ENCODE assay signal across 23 cellular contexts in the genomic region with DNA sequence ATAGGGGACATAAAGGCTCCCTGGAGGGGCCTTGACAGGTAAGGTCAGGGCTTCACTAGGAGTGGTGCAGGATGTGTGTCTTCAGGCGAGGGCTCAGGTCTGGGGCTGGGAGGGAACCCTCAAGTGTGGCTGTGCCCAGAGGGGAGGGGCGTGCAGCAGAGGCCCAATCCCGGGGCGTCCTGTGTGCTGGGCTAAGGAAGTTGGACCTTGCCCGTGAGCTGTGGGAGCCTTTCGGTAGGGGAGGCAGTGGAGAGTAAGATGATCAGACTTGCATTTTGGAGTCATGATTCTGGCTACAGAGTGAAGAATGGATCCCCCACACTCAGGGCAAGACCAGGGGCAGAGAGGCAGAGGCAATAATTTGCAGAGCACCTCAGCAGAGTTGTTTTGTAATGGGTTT.
A peak's percentile ranks its signal among the peaks of the same experiment; 100 is the strongest.
DNase-seq lines count a peak whose midpoint lies in the region; ATAC-seq, FAIRE-seq and TF ChIP-seq lines count a peak whose summit lies in the region.
"Had no signal": no experiment of that assay in that cellular context is flagged by ENCODE, and none has a peak within 500 bp of the region (broad histone marks: within the 10 kb centered on the region; RNA-seq: fewer than 3 reads in every experiment).

No MANE protein-coding gene starts in this region.

- H3K14ac ChIP-seq in H1 (ENCODE audit: insufficient read length) (no peak overlapping the region), neuronal stem cell (ENCODE audit: low read length) (no peak overlapping the region)

- peaks cover 0 to 3% (median 0%) of the 10 kb centered on the region in 3 donors for H3K36me3 Mint-ChIP-seq in immature natural killer cell
- H3K36me3 Mint-ChIP-seq: CD4-positive, CD25-positive, alpha-beta regulatory T cell; CD8-positive, alpha-beta T cell had no signal

- no peak overlapping the region for H4K5ac ChIP-seq in H1 (ENCODE audit: insufficient read length, low read depth, low read length)

- H3K27me3 ChIP-seq in H1 (replicated peaks in 1 of 4; ENCODE audit: control insufficient read depth in 3 of 4, extremely low read depth in 1 of 4, insufficient read depth in 3 of 4, low read length in 3 of 4) (no peaks in the 10 kb centered on the region), neuronal stem cell (ENCODE audit: control insufficient read depth in 3 of 3, insufficient read depth in 3 of 3, low read depth in 1 of 3, low read length in 3 of 3) (no peaks in the 10 kb centered on the region), psoas muscle (ENCODE audit: insufficient read depth in 3 of 3, low read length in 2 of 3) (no peaks in the 10 kb centered on the region)
- H3K27me3 ChIP-seq: BLaER1 had no signal

- H3K4ac ChIP-seq in H1 (replicated peaks; ENCODE audit: insufficient read length, low read depth, low read length) (no peak overlapping the region), neuronal stem cell (ENCODE audit: low read length) (no peak overlapping the region)

- no peak overlapping the region for H2AK5ac ChIP-seq in H1 (ENCODE audit: low read depth, low read length)
- peak overlapping the region; percentile 18 for H2AK5ac ChIP-seq in neuronal stem cell (ENCODE audit: low read depth, low read length)

- H3K9ac ChIP-seq in H1 (replicated peaks in 1 of 4; ENCODE audit: extremely low read depth in 1 of 4, low read depth in 3 of 4, low read length in 3 of 4) (no peak overlapping the region), neuronal stem cell (ENCODE audit: low read depth, low read length, poor library complexity) (no peak overlapping the region)
- H3K9ac ChIP-seq: BLaER1, GM23248 had no signal

- H3K4me1 ChIP-seq in H1 (replicated peaks in 1 of 4; ENCODE audit: control insufficient read depth in 3 of 4, insufficient read depth in 4 of 4, low read length in 3 of 4), result no peaks in the 10 kb centered on the region
- H3K4me1 ChIP-seq in neuronal stem cell (ENCODE audit: control insufficient read depth in 2 of 2, insufficient read depth in 1 of 2, low read depth in 1 of 2, low read length in 2 of 2), result peaks cover 7 to 8% of the 10 kb centered on the region in 2 donors
- no peaks in the 10 kb centered on the region for H3K4me1 ChIP-seq in psoas muscle
- H3K4me1 ChIP-seq: Caco-2 had no signal

- no peak overlapping the region for H3K18ac ChIP-seq in H1 (ENCODE audit: extremely low read depth, low read length)
- H3K18ac ChIP-seq in neuronal stem cell (ENCODE audit: low read length), result no peak overlapping the region

- H3K56ac ChIP-seq in H1 (replicated peaks; ENCODE audit: insufficient read length, low read depth, low read length), result no peak overlapping the region

- H3K23me2 ChIP-seq in H1 (ENCODE audit: low read depth, low read length), result no peaks in the 10 kb centered on the region

- peaks cover 0 to 5% (median 3%) of the 10 kb centered on the region in 3 donors for H3K27me3 Mint-ChIP-seq in immature natural killer cell (ENCODE audit: low read depth in 3 of 3)
- H3K27me3 Mint-ChIP-seq: B cell; CD4-positive, CD25-positive, alpha-beta regulatory T cell had no signal

- H2BK120ac ChIP-seq in H1 (replicated peaks; ENCODE audit: low read depth, low read length), result no peak overlapping the region
- H2BK120ac ChIP-seq in neuronal stem cell (ENCODE audit: low read depth, low read length), result no peak overlapping the region

- TF ChIP-seq RAD21 in H1 (IDR thresholded peaks at IDR 0.05 in 1 of 2, conservative IDR thresholded peaks at IDR 0.05 in 1 of 2; ENCODE audit: low read depth in 2 of 2, low read length in 2 of 2), result no peak

- no peak overlapping the region for H2BK15ac ChIP-seq in H1 (ENCODE audit: low read length)
- peak overlapping the region; percentile 44 for H2BK15ac ChIP-seq in neuronal stem cell (ENCODE audit: low read length)

- H3K9me3 Mint-ChIP-seq in immature natural killer cell, result no peaks in the 10 kb centered on the region
- H3K9me3 Mint-ChIP-seq: CD8-positive, alpha-beta T cell had no signal

- H4K91ac ChIP-seq in H1 (replicated peaks; ENCODE audit: insufficient read length, low read length) (no peak overlapping the region), neuronal stem cell (ENCODE audit: low read depth, low read length, poor library complexity) (no peak overlapping the region)

- H2AFZ ChIP-seq in H1 (ENCODE audit: low read length) (no peak overlapping the region), neuronal stem cell (ENCODE audit: low read length) (no peak overlapping the region)
- H2AFZ ChIP-seq: GM23248 had no signal

- DNase-seq in NCI-H2227 (lab: John Stamatoyannopoulos, UW; ENCODE audit: unreplicated experiment) (peak; percentile 17), NCI-H2227 treated with DMSO at 0.1 percent for 48 hours (lab: John Stamatoyannopoulos, UW) (no peak), H1 (ENCODE audit: low read depth in 1 of 2, low spot score in 2 of 2) (no peak), neuronal stem cell (ENCODE audit: low spot score) (no peak), psoas muscle (no peak), immature natural killer cell (no peak)
- DNase-seq: Caco-2; CD4-positive, CD25-positive, alpha-beta regulatory T cell; DMS153; DMS79; EL; GDM1; GM23248; HCEC 1CT had no signal

- H3K4me2 ChIP-seq in H1 (ENCODE audit: insufficient read depth in 1 of 2, low read depth in 2 of 2, low read length in 2 of 2), result no peak overlapping the region
- no peak overlapping the region for H3K4me2 ChIP-seq in neuronal stem cell (ENCODE audit: insufficient read depth, low read length, poor library complexity, severe bottlenecking)
- H3K4me2 ChIP-seq: BLaER1 had no signal

- TF ChIP-seq POLR2A in H1 (IDR thresholded peaks at IDR 0.05; ENCODE audit: control extremely low read depth in 1 of 2, low read depth in 2 of 2, low read length in 2 of 2), result no peak

- no peak for TF ChIP-seq CTCF in H1 (IDR thresholded peaks at IDR 0.05; ENCODE audit: control extremely low read depth in 1 of 3, insufficient read depth in 1 of 3, low read depth in 1 of 3, low read length in 3 of 3)
- no peak for TF ChIP-seq CTCF in psoas muscle (IDR thresholded peaks at IDR 0.05)

- no peak overlapping the region for H3K4me3 ChIP-seq in H1 (ENCODE audit: extremely low read depth in 1 of 4, insufficient read depth in 2 of 4, low read depth in 3 of 4, low read length in 4 of 4)
- H3K4me3 ChIP-seq in neuronal stem cell (ENCODE audit: low read length in 2 of 2), result no peak overlapping the region
- no peak overlapping the region for H3K4me3 ChIP-seq in psoas muscle
- H3K4me3 ChIP-seq: BLaER1, GM12878, GM23248 had no signal

- H2BK20ac ChIP-seq in H1 (ENCODE audit: low read length), result no peak overlapping the region

- H3K27ac ChIP-seq in H1 (ENCODE audit: low read depth, low read length) (no peak overlapping the region), neuronal stem cell (replicated peaks; ENCODE audit: low read length) (no peak overlapping the region), psoas muscle (no peak overlapping the region)
- H3K27ac ChIP-seq: 22Rv1, BLaER1, C4-2B, GM23248 had no signal

- H4K8ac ChIP-seq in H1 (ENCODE audit: extremely low read depth, insufficient read depth, low read length) (peak overlapping the region; percentile 61; the same call in 1 of the 2 replicates), neuronal stem cell (ENCODE audit: low read depth, low read length) (no peak overlapping the region)

- H4K20me1 ChIP-seq in H1 (replicated peaks in 1 of 2; ENCODE audit: control insufficient read depth in 1 of 2, insufficient read depth in 2 of 2, low read length in 2 of 2), result no peaks in the 10 kb centered on the region
- H4K20me1 ChIP-seq: BLaER1 had no signal

- H3K36me3 ChIP-seq in H1 (ENCODE audit: control insufficient read depth in 2 of 4, insufficient read depth in 4 of 4, low read length in 3 of 4) (no peaks in the 10 kb centered on the region), neuronal stem cell (replicated peaks in 1 of 2; ENCODE audit: control insufficient read depth in 2 of 2, insufficient read depth in 2 of 2, low read length in 2 of 2) (no peaks in the 10 kb centered on the region), psoas muscle (ENCODE audit: insufficient read depth in 1 of 2, low read depth in 1 of 2) (no peaks in the 10 kb centered on the region)

- FAIRE-seq in H1 (lab: Jason Lieb, UNC), result no peak
- FAIRE-seq: A204.1, GM12878, GM19239, H54 had no signal

- H2BK5ac ChIP-seq in H1 (ENCODE audit: low read depth, low read length), result no peak overlapping the region
- no peak overlapping the region for H2BK5ac ChIP-seq in neuronal stem cell (ENCODE audit: low read length)

- H2BK12ac ChIP-seq in H1 (ENCODE audit: low read depth, low read length) (no peak overlapping the region), neuronal stem cell (ENCODE audit: low read length) (no peak overlapping the region)

- H3K9me3 ChIP-seq in H1 (ENCODE audit: insufficient read depth in 2 of 2, low read depth in 1 of 2, low read length in 1 of 2) (peaks cover 5 to 7% of the 10 kb centered on the region in 2 experiments; a peak in 3 of 4 replicates), neuronal stem cell (replicated peaks in 1 of 2; ENCODE audit: control insufficient read depth in 2 of 2, insufficient read depth in 1 of 2, low read depth in 1 of 2, low read length in 2 of 2) (peaks cover 3 to 4% of the 10 kb centered on the region in 2 donors), psoas muscle (no peaks in the 10 kb centered on the region)

- WGBS in H1 (ENCODE audit: extremely low coverage in 1 of 2, insufficient coverage in 1 of 2, insufficient read length in 1 of 2, insufficient replicate concordance in 2 of 2, low coverage in 1 of 2, low lambda C conversion rate in 2 of 2, missing lambda C conversion rate in 1 of 2), 2 experiments, result 79% methylated on average over 6 of the region's 6 CpGs; no CpG with 5 or more reads in 1 of the 2 experiments
- no CpG with 5 or more reads among the region's 6 CpGs for WGBS in neuronal stem cell (ENCODE audit: extremely low coverage in 2 of 2, insufficient read length in 2 of 2, insufficient replicate concordance in 1 of 2), 2 donors
- WGBS in psoas muscle, 3 donors, result 76 to 92% (median 86%) methylated on average over 6 of the region's 6 CpGs

- H3K79me1 ChIP-seq in H1 (ENCODE audit: low read depth, low read length) (no peaks in the 10 kb centered on the region), neuronal stem cell (ENCODE audit: low read depth, low read length) (no peaks in the 10 kb centered on the region)

- H3K23ac ChIP-seq in H1 (ENCODE audit: insufficient read length) (no peak overlapping the region), neuronal stem cell (ENCODE audit: low read depth, low read length, poor library complexity) (no peak overlapping the region)

- no peaks in the 10 kb centered on the region for H3K4me1 Mint-ChIP-seq in immature natural killer cell
- H3K4me1 Mint-ChIP-seq: B cell had no signal

- ATAC-seq in psoas muscle, result no peak
- ATAC-seq: CD8-positive, alpha-beta T cell; GM12878 had no signal

- H3K4me3 Mint-ChIP-seq in immature natural killer cell, result no peak overlapping the region
- H3K4me3 Mint-ChIP-seq: B cell; CD4-positive, CD25-positive, alpha-beta regulatory T cell; CD8-positive, alpha-beta T cell had no signal

- no peak overlapping the region for H3K27ac Mint-ChIP-seq in immature natural killer cell
- H3K27ac Mint-ChIP-seq: B cell; CD8-positive, alpha-beta T cell had no signal

- no peaks in the 10 kb centered on the region for H3K79me2 ChIP-seq in H1 (ENCODE audit: control insufficient read depth in 1 of 2, insufficient read depth in 2 of 2, low read length in 2 of 2)

- TF ChIP-seq EP300 in H1 (IDR thresholded peaks at IDR 0.05; ENCODE audit: borderline replicate concordance in 1 of 2, low read depth in 2 of 2, low read length in 2 of 2), result no peak

- CTCF ChIA-PET in H1 (lab: Charles Lee; ENCODE audit: partially characterized antibody), result interaction anchor here (1.3 kb wide), 1 partner anchor 10 kb away, joined by 3 read pairs; no protein-coding TSS in a partner anchor

- intact Hi-C loops in psoas muscle (cut with DNase I), result no loop called here

- POLR2A ChIA-PET in H1 (lab: Charles Lee; ENCODE audit: partially characterized antibody), result no interaction called here
